In the genomic region with DNA sequence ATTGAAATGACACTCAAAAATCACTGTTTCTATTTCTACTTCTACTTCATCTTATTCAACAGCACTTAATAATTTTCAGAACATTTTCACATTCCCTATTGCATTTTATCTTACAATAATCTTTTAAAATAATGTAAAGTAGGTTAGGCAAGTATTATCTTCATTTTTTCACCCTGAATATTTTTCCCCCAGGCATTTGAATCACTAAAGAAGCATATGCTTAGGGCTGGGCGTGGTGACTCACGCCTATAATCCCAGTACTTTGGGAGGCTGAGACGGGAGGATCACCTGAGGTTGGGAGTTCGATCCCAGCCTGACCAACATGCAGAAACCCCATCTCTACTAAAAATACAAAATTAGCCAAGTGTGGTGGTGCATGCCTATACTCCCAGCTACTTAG, we compare ENCODE assay signal across 17 cellular contexts.
DNase-seq lines count a peak whose midpoint lies in the region; ATAC-seq and TF ChIP-seq lines count a peak whose summit lies in the region.
"Had no signal": no experiment of that assay in that cellular context is flagged by ENCODE, and none has a peak within 500 bp of the region (broad histone marks: within the 10 kb centered on the region; RNA-seq: fewer than 3 reads in every experiment).

No MANE protein-coding gene starts in this region.

- H3K4me3 ChIP-seq in epithelial cell of esophagus (ENCODE audit: low read length) = no peak overlapping the region
- H3K4me3 ChIP-seq: A549; BLaER1 treated with 17β-estradiol and CSF1 and Interleukin-3, amounts not matched to agents 10 nM and 100 nM; GM12878 had no signal

- no peak for TF ChIP-seq CTCF in epithelial cell of esophagus (IDR thresholded peaks at IDR 0.05; ENCODE audit: insufficient read depth, low read depth, low read length, missing control alignments)

- ATAC-seq in HG03571 (IDR thresholded peaks at IDR 0.05; ENCODE audit: unreplicated experiment) = no peak
- no peak for ATAC-seq in HG03354 (IDR thresholded peaks at IDR 0.05; ENCODE audit: poor library complexity, severe bottlenecking, unreplicated experiment)
- ATAC-seq: A549; CD8-positive, alpha-beta T cell; GM12878 had no signal

- DNase-seq in activated effector memory CD4-positive, alpha-beta T cell treated with anti-CD3 and anti-CD28 coated beads, Interleukin-2, amount 50 U/mL, for 16 hours = peak; percentile 9
- DNase-seq in activated effector memory CD4-positive, alpha-beta T cell treated with Interleukin-2 at 50 U/mL for 16 hours = no peak
- DNase-seq in ELR (ENCODE audit: low read depth) (peak; percentile 51), epithelial cell of esophagus (ENCODE audit: low read depth) (peak; percentile 38), middle frontal gyrus (ENCODE audit: extremely low spot score, low spot score) (no peak)
- DNase-seq: AML-193; Caco-2; Calu3; CD4-positive, alpha-beta T cell; CD8-positive, alpha-beta T cell; DMS79 treated with DMSO at 0.1 percent for 48 hours; GDM1 had no signal

Comparison
In these comparisons a context has a peak if more than half of its experiments do, and no peak if none do; other contexts are left out.
1. DNase-seq: peak in activated effector memory CD4-positive, alpha-beta T cell treated with anti-CD3 and anti-CD28 coated beads, Interleukin-2, amount 50 U/mL, for 16 hours (single experiment), ELR (single experiment) and epithelial cell of esophagus (single experiment); none in activated effector memory CD4-positive, alpha-beta T cell treated with Interleukin-2 at 50 U/mL for 16 hours (single experiment) and middle frontal gyrus (single experiment).